In the genomic region with DNA sequence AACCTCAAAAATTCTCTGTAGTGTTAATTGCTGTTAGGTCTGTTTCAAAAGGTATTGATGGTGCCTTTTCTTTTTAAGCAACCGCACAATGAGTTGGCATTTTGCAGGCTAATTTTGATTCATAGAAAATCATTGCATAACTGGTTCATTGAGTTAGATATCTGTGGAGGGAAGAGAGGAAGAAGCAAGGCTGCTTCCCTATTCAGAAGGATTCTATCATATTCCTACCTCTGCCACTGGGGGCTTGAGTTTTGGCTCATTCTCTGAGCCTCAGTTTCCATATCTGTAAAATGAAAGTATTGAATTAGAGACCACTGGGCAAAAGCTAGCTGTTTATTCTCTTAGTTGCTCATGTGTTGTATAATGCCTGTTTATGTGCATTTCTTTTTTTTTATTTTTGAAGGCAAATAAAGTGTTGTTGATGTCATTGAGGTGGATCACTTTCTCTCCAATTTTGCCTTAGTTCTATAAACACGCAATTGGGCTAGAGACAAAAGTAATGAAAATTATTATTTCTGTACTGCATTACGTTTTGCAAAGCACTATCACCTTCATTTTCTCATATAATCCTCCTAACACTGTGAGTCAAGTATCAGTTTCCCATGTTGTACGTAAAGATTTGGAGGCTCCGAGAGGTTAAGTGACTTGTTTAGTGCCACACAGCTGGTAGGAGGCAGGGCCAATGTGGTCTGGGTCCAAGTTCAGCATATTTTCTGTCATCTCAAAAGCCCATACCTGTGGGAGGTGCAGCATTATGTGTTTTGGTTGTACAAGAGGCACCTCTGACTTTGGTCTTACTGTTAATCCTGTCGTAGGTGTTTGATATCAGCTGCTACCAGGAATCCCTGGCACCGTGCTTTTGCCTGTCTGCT, we compare ENCODE assay signal across 11 cellular contexts. TPM values are rescaled to one million over a fixed set of nuclear protein-coding genes. Genes with fewer than 3 reads are reported as not detected.
A peak's percentile ranks its signal among the peaks of the same experiment; 100 is the strongest.
DNase-seq lines count a peak whose midpoint lies in the region; FAIRE-seq and TF ChIP-seq lines count a peak whose summit lies in the region.
"Had no signal": no experiment of that assay in that cellular context is flagged by ENCODE, and none has a peak within 500 bp of the region (broad histone marks: within the 10 kb centered on the region; RNA-seq: fewer than 3 reads in every experiment).

No MANE protein-coding gene starts in this region.

- H3K27me3 ChIP-seq in dorsolateral prefrontal cortex, result no peaks in the 10 kb centered on the region

- H3K27me3 Mint-ChIP-seq in T-helper 2 cell treated with Interferon-gamma antibody and Interleukin-4, amounts not matched to agents 5 μg/mL and 100 μg/mL, for 36 hours (ENCODE audit: low read depth), result peaks cover 14% of the 10 kb centered on the region
- peaks cover 9% of the 10 kb centered on the region for H3K27me3 Mint-ChIP-seq in activated T-helper 1 cell treated with anti-CD3 and anti-CD28 coated beads, Interleukin-12 subunit alpha, Interleukin-12 subunit beta, Interleukin-2, Interleukin-4 antibody, amounts not matched to agents 30 ng/mL and 10 ng/mL and 1 ng/mL, durations not matched to agents 14 hours and 24 hours and 36 hours (ENCODE audit: insufficient read depth)

- intact Hi-C loops in dorsolateral prefrontal cortex (cut with DNase I), result no loop called here
- intact Hi-C loops in activated T-helper 1 cell treated with anti-CD3 and anti-CD28 coated beads, Interleukin-12 subunit alpha, Interleukin-12 subunit beta, Interleukin-2, Interleukin-4 antibody, amounts not matched to agents 30 ng/mL and 10 ng/mL and 1 ng/mL, durations not matched to agents 14 hours and 24 hours and 36 hours (cut with micrococcal nuclease), result no loop called here

- FAIRE-seq in D721Med (lab: Jason Lieb, UNC), result no peak
- FAIRE-seq: A204.1 had no signal

- H3K27ac ChIP-seq in dorsolateral prefrontal cortex, result peak overlapping the region in 49 of 59 donors; percentile 1 to 98 (median 64)

- peaks cover 90% of the 10 kb centered on the region for H3K36me3 Mint-ChIP-seq in T-helper 2 cell treated with Interferon-gamma antibody and Interleukin-4, amounts not matched to agents 5 μg/mL and 100 μg/mL, for 36 hours (ENCODE audit: low read depth)
- peaks cover 48% of the 10 kb centered on the region for H3K36me3 Mint-ChIP-seq in activated T-helper 1 cell treated with anti-CD3 and anti-CD28 coated beads, Interleukin-12 subunit alpha, Interleukin-12 subunit beta, Interleukin-2, Interleukin-4 antibody, amounts not matched to agents 30 ng/mL and 10 ng/mL and 1 ng/mL, durations not matched to agents 14 hours and 24 hours and 36 hours (ENCODE audit: low read depth)

- peak overlapping the region in 51 of 59 donors; percentile 9 to 93 (median 86) for H3K4me3 ChIP-seq in dorsolateral prefrontal cortex
- H3K4me3 ChIP-seq in retinal pigment epithelial cell (ENCODE audit: low read length), result peak overlapping the region; percentile 96

- peak in 12 of 56 donors; percentile 6 to 32 (median 20) for TF ChIP-seq CTCF in dorsolateral prefrontal cortex (IDR thresholded peaks at IDR 0.05 in 54 of 56, conservative IDR thresholded peaks at IDR 0.05 in 2 of 56; ENCODE audit: low read depth in 1 of 56, partially characterized antibody in 56 of 56)
- TF ChIP-seq CTCF in retinal pigment epithelial cell (conservative IDR thresholded peaks at IDR 0.05; ENCODE audit: low read depth, low read length), result no peak
- TF ChIP-seq CTCF in D721Med (IDR thresholded peaks at IDR 0.05; ENCODE audit: insufficient read depth, missing control alignments), result no peak

- no peak for DNase-seq in T-helper 2 cell treated with Interferon-gamma antibody and Interleukin-4, amounts not matched to agents 5 μg/mL and 100 μg/mL, for 36 hours (ENCODE audit: low spot score)
- DNase-seq in T-helper 2 cell (no peak), NOMO-1 treated with DMSO at 0.1 percent for 48 hours (lab: John Stamatoyannopoulos, UW; ENCODE audit: unreplicated experiment) (peak; percentile 89), dorsolateral prefrontal cortex (no peak), retinal pigment epithelial cell (ENCODE audit: low read depth) (no peak), D721Med (ENCODE audit: insufficient read length, low spot score) (no peak), middle frontal gyrus (ENCODE audit: extremely low spot score, low spot score) (no peak)
- DNase-seq in activated T-helper 1 cell treated with anti-CD3 and anti-CD28 coated beads, Interleukin-12 subunit alpha, Interleukin-12 subunit beta, Interleukin-2, Interleukin-4 antibody, amounts not matched to agents 30 ng/mL and 10 ng/mL and 1 ng/mL, durations not matched to agents 14 hours and 24 hours and 36 hours (ENCODE audit: low spot score), result no peak
- DNase-seq: left colon, NCI-H446 treated with DMSO at 0.1 percent for 48 hours had no signal

- no peak overlapping the region for H3K27ac Mint-ChIP-seq in T-helper 2 cell treated with Interferon-gamma antibody and Interleukin-4, amounts not matched to agents 5 μg/mL and 100 μg/mL, for 36 hours
- H3K27ac Mint-ChIP-seq in activated T-helper 1 cell treated with anti-CD3 and anti-CD28 coated beads, Interleukin-12 subunit alpha, Interleukin-12 subunit beta, Interleukin-2, Interleukin-4 antibody, amounts not matched to agents 30 ng/mL and 10 ng/mL and 1 ng/mL, durations not matched to agents 14 hours and 24 hours and 36 hours, result no peak overlapping the region

- H3K9me3 Mint-ChIP-seq in T-helper 2 cell treated with Interferon-gamma antibody and Interleukin-4, amounts not matched to agents 5 μg/mL and 100 μg/mL, for 36 hours, result no peaks in the 10 kb centered on the region
- H3K9me3 Mint-ChIP-seq in activated T-helper 1 cell treated with anti-CD3 and anti-CD28 coated beads, Interleukin-12 subunit alpha, Interleukin-12 subunit beta, Interleukin-2, Interleukin-4 antibody, amounts not matched to agents 30 ng/mL and 10 ng/mL and 1 ng/mL, durations not matched to agents 14 hours and 24 hours and 36 hours, result no peaks in the 10 kb centered on the region

- H3K4me1 Mint-ChIP-seq in T-helper 2 cell treated with Interferon-gamma antibody and Interleukin-4, amounts not matched to agents 5 μg/mL and 100 μg/mL, for 36 hours (ENCODE audit: low read depth), result peaks cover 80% of the 10 kb centered on the region
- H3K4me1 Mint-ChIP-seq in activated T-helper 1 cell treated with anti-CD3 and anti-CD28 coated beads, Interleukin-12 subunit alpha, Interleukin-12 subunit beta, Interleukin-2, Interleukin-4 antibody, amounts not matched to agents 30 ng/mL and 10 ng/mL and 1 ng/mL, durations not matched to agents 14 hours and 24 hours and 36 hours (ENCODE audit: low read depth), result peaks cover 87% of the 10 kb centered on the region

- peak overlapping the region; percentile 91 for H3K4me3 Mint-ChIP-seq in T-helper 2 cell treated with Interferon-gamma antibody and Interleukin-4, amounts not matched to agents 5 μg/mL and 100 μg/mL, for 36 hours
- no peak overlapping the region for H3K4me3 Mint-ChIP-seq in activated T-helper 1 cell treated with anti-CD3 and anti-CD28 coated beads, Interleukin-12 subunit alpha, Interleukin-12 subunit beta, Interleukin-2, Interleukin-4 antibody, amounts not matched to agents 30 ng/mL and 10 ng/mL and 1 ng/mL, durations not matched to agents 14 hours and 24 hours and 36 hours

RNA-seq across cellular contexts. Expression of a gene that starts 5.9 kb away (rescaled TPM):
- total RNA-seq in dorsolateral prefrontal cortex, result 10 to 100 TPM; 21.5 to 86.6 (median 38.2) TPM
- 6.3 TPM in 2 replicates for total RNA-seq in activated T-helper 1 cell treated with anti-CD3 and anti-CD28 coated beads, Interleukin-12 subunit alpha, Interleukin-12 subunit beta, Interleukin-2, Interleukin-4 antibody, amounts not matched to agents 30 ng/mL and 10 ng/mL and 1 ng/mL, durations not matched to agents 14 hours and 24 hours and 36 hours
